1 cellular context compared by ENCODE assay signal in genomic region chr22:30635273-30636225, GRCh38.
TF ChIP-seq lines count a peak whose summit lies in the region.

SLC35E4 (plus strand) TSS chr22:30635781; CDS start chr22:30636451, 670 bp downstream.

TF ChIP-seq in IMR-90, 13 proteins besides CTCF, POLR2A, EP300 and RAD21:
- TF ChIP-seq MAZ (IDR thresholded peaks at IDR 0.05; ENCODE audit: borderline replicate concordance, low read depth, low read length) (peak; percentile 86; the same call in 1 of the 2 replicates), CHD1 (IDR thresholded peaks at IDR 0.05; ENCODE audit: low read depth, low read length) (0 out of 2 replicates have a peak, but pooled peaks have one; percentile 35)
- TF ChIP-seq, protein P1, sequence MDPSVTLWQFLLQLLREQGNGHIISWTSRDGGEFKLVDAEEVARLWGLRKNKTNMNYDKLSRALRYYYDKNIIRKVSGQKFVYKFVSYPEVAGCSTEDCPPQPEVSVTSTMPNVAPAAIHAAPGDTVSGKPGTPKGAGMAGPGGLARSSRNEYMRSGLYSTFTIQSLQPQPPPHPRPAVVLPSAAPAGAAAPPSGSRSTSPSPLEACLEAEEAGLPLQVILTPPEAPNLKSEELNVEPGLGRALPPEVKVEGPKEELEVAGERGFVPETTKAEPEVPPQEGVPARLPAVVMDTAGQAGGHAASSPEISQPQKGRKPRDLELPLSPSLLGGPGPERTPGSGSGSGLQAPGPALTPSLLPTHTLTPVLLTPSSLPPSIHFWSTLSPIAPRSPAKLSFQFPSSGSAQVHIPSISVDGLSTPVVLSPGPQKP (IDR thresholded peaks at IDR 0.05; ENCODE audit: borderline replicate concordance, low read depth, low read length), result no peak
